ENCODE assay signal across 8 cellular contexts in the genomic region with DNA sequence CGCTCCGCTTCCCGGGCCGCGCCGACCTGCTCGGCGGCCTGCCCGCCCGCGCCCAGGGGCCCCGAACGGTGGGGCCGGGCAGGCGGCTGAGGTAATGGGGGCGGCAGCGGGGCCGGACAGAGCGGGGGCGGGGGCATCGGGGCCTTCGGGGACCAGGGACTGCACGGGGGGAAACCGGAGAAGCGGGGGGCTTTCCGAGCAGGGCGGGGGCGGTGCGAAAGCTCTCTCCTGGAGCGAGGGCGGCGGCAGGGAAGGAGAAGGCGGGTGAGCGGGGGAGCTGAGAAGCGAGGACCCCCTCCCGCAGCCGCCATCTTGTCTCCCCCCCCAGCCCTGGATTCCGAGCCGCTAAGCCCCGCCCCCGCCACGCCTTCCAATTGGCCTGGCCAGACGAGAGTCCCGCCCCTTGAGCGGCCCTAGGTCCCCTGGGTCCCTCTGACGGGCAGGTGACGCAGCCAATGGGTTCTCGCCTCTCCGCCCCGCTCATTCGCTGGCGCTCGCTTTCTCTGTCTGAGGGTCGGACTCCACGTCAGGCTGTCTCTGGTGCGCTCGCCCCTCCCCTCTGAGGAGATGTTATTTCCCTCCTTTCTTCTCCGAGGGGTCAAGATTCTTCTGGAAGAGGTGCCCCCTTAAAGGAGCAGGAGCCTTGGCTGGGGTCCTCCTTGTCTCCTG. TPM values are rescaled to one million over a fixed set of nuclear protein-coding genes. Genes with fewer than 3 reads are reported as not detected.
A peak's percentile ranks its signal among the peaks of the same experiment; 100 is the strongest.
DNase-seq lines count a peak whose midpoint lies in the region; ATAC-seq and TF ChIP-seq lines count a peak whose summit lies in the region.

No MANE protein-coding gene starts in this region.

- H3K9me3 ChIP-seq in thymus (ENCODE audit: control insufficient read depth), result no peaks in the 10 kb centered on the region

- peaks cover 6% of the 10 kb centered on the region for H3K9me3 Mint-ChIP-seq in activated naive CD8-positive, alpha-beta T cell treated with anti-CD3 and anti-CD28 coated beads for 36 hours
- no peaks in the 10 kb centered on the region for H3K9me3 Mint-ChIP-seq in osteocyte (ENCODE audit: unreplicated experiment)

- peak; percentile 93 for ATAC-seq in HG02642 (IDR thresholded peaks at IDR 0.05; ENCODE audit: poor library complexity, unreplicated experiment)

- H3K36me3 Mint-ChIP-seq in activated naive CD8-positive, alpha-beta T cell treated with anti-CD3 and anti-CD28 coated beads for 36 hours, result peaks cover 35% of the 10 kb centered on the region
- H3K36me3 Mint-ChIP-seq in osteocyte (ENCODE audit: unreplicated experiment), result peaks cover 17% of the 10 kb centered on the region

- peaks cover 34% of the 10 kb centered on the region for H3K4me1 Mint-ChIP-seq in activated naive CD8-positive, alpha-beta T cell treated with anti-CD3 and anti-CD28 coated beads for 36 hours
- H3K4me1 Mint-ChIP-seq in osteocyte (ENCODE audit: unreplicated experiment), result peaks cover 16% of the 10 kb centered on the region

- H3K36me3 ChIP-seq in thymus (ENCODE audit: control insufficient read depth, insufficient read depth), result peaks cover 15% of the 10 kb centered on the region

- intact Hi-C loops in head of caudate nucleus (cut with DNase I), result loop anchor here (5.0 kb wide), 2 partner anchors 75 to 170 kb away; partner anchors contain the start of gene MAPK14

- peak overlapping the region; percentile 85 for H3K4me3 Mint-ChIP-seq in activated naive CD8-positive, alpha-beta T cell treated with anti-CD3 and anti-CD28 coated beads for 36 hours
- peak overlapping the region; percentile 90 for H3K4me3 Mint-ChIP-seq in osteocyte (ENCODE audit: unreplicated experiment)

- H3K27me3 ChIP-seq in thymus (ENCODE audit: control insufficient read depth, insufficient read depth), result no peaks in the 10 kb centered on the region

- H3K4me3 ChIP-seq in thymus (ENCODE audit: low read length), result peak overlapping the region; percentile 93

- peak; percentile 99 for DNase-seq in NCI-H1105 (lab: John Stamatoyannopoulos, UW)
- peak; percentile 89 for DNase-seq in SKM-1 (lab: John Stamatoyannopoulos, UW; ENCODE audit: unreplicated experiment)
- peak; percentile 100 for DNase-seq in activated naive CD8-positive, alpha-beta T cell treated with anti-CD3 and anti-CD28 coated beads for 36 hours
- peak; percentile 99 to 100 (median 100) for DNase-seq in head of caudate nucleus
- peak; percentile 99 for DNase-seq in osteocyte (ENCODE audit: extremely low spot score, unreplicated experiment)

- H3K27ac ChIP-seq in thymus (ENCODE audit: low read depth), result peak overlapping the region; percentile 98

- peaks cover 5% of the 10 kb centered on the region for H3K4me1 ChIP-seq in thymus (ENCODE audit: control insufficient read depth, insufficient read depth, low read length)

- no peak for TF ChIP-seq CTCF in osteocyte (IDR thresholded peaks at IDR 0.05)

- WGBS in thymus, result 1% methylated on average over 57 of the region's 58 CpGs

- no peaks in the 10 kb centered on the region for H3K27me3 Mint-ChIP-seq in activated naive CD8-positive, alpha-beta T cell treated with anti-CD3 and anti-CD28 coated beads for 36 hours
- H3K27me3 Mint-ChIP-seq in osteocyte (ENCODE audit: unreplicated experiment), result peaks cover 3% of the 10 kb centered on the region

- TF ChIP-seq POLR2A in GM10847 (IDR thresholded peaks at IDR 0.05; ENCODE audit: extremely low read depth, insufficient read length), result peak; percentile 34

- peak overlapping the region; percentile 94 for H3K27ac Mint-ChIP-seq in activated naive CD8-positive, alpha-beta T cell treated with anti-CD3 and anti-CD28 coated beads for 36 hours
- H3K27ac Mint-ChIP-seq in osteocyte (ENCODE audit: unreplicated experiment), result peak overlapping the region; percentile 91

RNA-seq across cellular contexts. Expression of gene BRPF3, which starts 0.5 kb away (rescaled TPM):
- total RNA-seq in activated naive CD8-positive, alpha-beta T cell treated with anti-CD3 and anti-CD28 coated beads for 36 hours, result 10 to 100 TPM; 15.3 to 16.4 TPM
- 29.4 and 36.2 TPM in 2 replicates for total RNA-seq in osteocyte
- polyA plus RNA-seq in thymus, result 9.9 TPM

Comparison
In these comparisons a context has a peak if more than half of its experiments do, and no peak if none do; other contexts are left out.
1. Peak in every context shown above with its lines: DNase-seq, ATAC-seq, H3K4me3 ChIP-seq and H3K27ac ChIP-seq.